In the genomic region with DNA sequence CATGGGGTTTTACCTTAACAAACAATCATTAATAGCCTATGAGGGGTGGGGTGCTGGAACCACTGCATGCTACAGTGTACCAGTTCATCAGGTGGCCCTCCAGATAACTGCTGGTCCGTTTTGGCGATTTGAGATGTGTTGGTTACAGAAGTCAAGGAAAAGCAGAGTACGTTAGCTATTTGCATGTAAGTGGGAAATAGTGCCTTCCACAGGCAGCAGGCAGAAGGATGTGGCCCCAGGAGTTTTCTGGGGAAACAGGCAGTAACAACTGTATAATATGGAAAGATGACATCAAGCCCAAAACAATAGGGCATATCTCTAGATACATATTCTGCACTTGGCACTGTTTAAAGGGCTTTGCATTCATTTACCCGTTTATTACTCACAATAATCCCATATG, we compare ENCODE assay signal across 18 cellular contexts.
DNase-seq lines count a peak whose midpoint lies in the region; ATAC-seq and TF ChIP-seq lines count a peak whose summit lies in the region.
"Had no signal": no experiment of that assay in that cellular context is flagged by ENCODE, and none has a peak within 500 bp of the region (broad histone marks: within the 10 kb centered on the region; RNA-seq: fewer than 3 reads in every experiment).

No MANE protein-coding gene starts in this region.

- no peak overlapping the region for H3K56ac ChIP-seq in H9 (ENCODE audit: insufficient read length, low read depth, low read length)

- no peaks in the 10 kb centered on the region for H3K23me2 ChIP-seq in H9 (ENCODE audit: insufficient read length, low read depth, low read length, poor library complexity, severe bottlenecking)

- CTCF ChIA-PET in WTC11 (lab: Charles Lee), result interaction anchor here (0.6 to 1.3 kb wide), 7 partner anchors 14 to 448 kb away, joined by 3 to 4 read pairs (median 4); no protein-coding TSS in a partner anchor

- H3K36me3 ChIP-seq in neural progenitor cell, result no peaks in the 10 kb centered on the region
- H3K36me3 ChIP-seq: BLaER1, HAP-1 had no signal

- DNase-seq in H9 (no peak), WTC11 (ENCODE audit: low spot score) (no peak), neural progenitor cell (ENCODE audit: low spot score) (no peak), 8988T (no peak)
- no peak for DNase-seq in activated T-cell treated with anti-CD3 and anti-CD28 coated beads, Interleukin-2, amount 50 U/mL, for 1 hour
- DNase-seq: AML-193; CD4-positive, alpha-beta memory T cell; DMS153; DMS79; GDM1; GM23248; KBM-7 had no signal

- H3K4me3 ChIP-seq in neural progenitor cell, result no peak overlapping the region
- H3K4me3 ChIP-seq: A549, BLaER1, GM23248, HAP-1 had no signal

- no peak overlapping the region for H2BK15ac ChIP-seq in H9 (ENCODE audit: low read depth, low read length)

- H3K4ac ChIP-seq in H9 (ENCODE audit: low read depth, low read length), result no peak overlapping the region

- H3K4me2 ChIP-seq in H9 (ENCODE audit: insufficient read depth, insufficient read length, low read length) (no peak overlapping the region), neural progenitor cell (no peak overlapping the region)
- H3K4me2 ChIP-seq: A549, BLaER1 had no signal

- H4K91ac ChIP-seq in H9 (ENCODE audit: insufficient read length, low read depth, low read length), result no peak overlapping the region

- H3K27me3 ChIP-seq in H9 (ENCODE audit: insufficient read depth, low read length) (no peaks in the 10 kb centered on the region), neural progenitor cell (no peaks in the 10 kb centered on the region)
- H3K27me3 ChIP-seq: BLaER1 had no signal

- H3K36me3 Mint-ChIP-seq in H9 (ENCODE audit: insufficient read depth in 1 of 3, low read depth in 3 of 3) (no peaks in the 10 kb centered on the region), WTC11 (no peaks in the 10 kb centered on the region), neural progenitor cell (no peaks in the 10 kb centered on the region)
- H3K36me3 Mint-ChIP-seq: CD14-positive monocyte; CD4-positive, alpha-beta memory T cell; IgD-negative memory B cell had no signal

- H4K20me1 ChIP-seq in H9 (ENCODE audit: control insufficient read depth, insufficient read depth, insufficient read length) (no peaks in the 10 kb centered on the region), neural progenitor cell (ENCODE audit: low read depth) (no peaks in the 10 kb centered on the region)
- H4K20me1 ChIP-seq: BLaER1 had no signal

- no peak overlapping the region for H3K14ac ChIP-seq in H9 (ENCODE audit: insufficient read depth, low read length)

- WGBS in H9 (ENCODE audit: extremely low coverage, insufficient read length, low lambda C conversion rate), result no CpG with 5 or more reads among the region's 4 CpGs

- H3K9me3 Mint-ChIP-seq in H9, result no peaks in the 10 kb centered on the region
- H3K9me3 Mint-ChIP-seq in WTC11, result no peaks in the 10 kb centered on the region
- H3K9me3 Mint-ChIP-seq in neural progenitor cell, result peaks cover 2% of the 10 kb centered on the region

- H3K27ac Mint-ChIP-seq in H9 (no peak overlapping the region), WTC11 (no peak overlapping the region), neural progenitor cell (no peak overlapping the region)
- H3K27ac Mint-ChIP-seq: CD14-positive monocyte; CD4-positive, alpha-beta memory T cell; IgD-negative memory B cell had no signal

- H3K4me3 Mint-ChIP-seq in H9 (no peak overlapping the region), WTC11 (no peak overlapping the region), neural progenitor cell (no peak overlapping the region)
- H3K4me3 Mint-ChIP-seq: CD14-positive monocyte; CD4-positive, alpha-beta memory T cell; IgD-negative memory B cell had no signal

- H3K27me3 Mint-ChIP-seq in H9 (ENCODE audit: low read depth) (no peaks in the 10 kb centered on the region), WTC11 (ENCODE audit: low read depth) (no peaks in the 10 kb centered on the region), neural progenitor cell (ENCODE audit: insufficient read depth, low read depth) (peaks cover 4% of the 10 kb centered on the region)

- H3K79me2 ChIP-seq in H9 (ENCODE audit: insufficient read depth, low read length) (no peaks in the 10 kb centered on the region), neural progenitor cell (ENCODE audit: low read depth) (no peaks in the 10 kb centered on the region)

- H3K27ac ChIP-seq in H9 (ENCODE audit: insufficient read length, low read depth, low read length), result no peak overlapping the region
- no peak overlapping the region for H3K27ac ChIP-seq in neural progenitor cell
- H3K27ac ChIP-seq: A549, BLaER1, GM23248 had no signal

- H2BK20ac ChIP-seq in H9 (ENCODE audit: low read depth, low read length, poor library complexity, severe bottlenecking), result no peak overlapping the region

- H3K4me1 ChIP-seq in H9 (ENCODE audit: insufficient read depth, low read length) (no peaks in the 10 kb centered on the region), neural progenitor cell (no peaks in the 10 kb centered on the region)
- H3K4me1 ChIP-seq: A549, HAP-1 had no signal

- TF ChIP-seq CTCF in H9 (conservative IDR thresholded peaks at IDR 0.05) (peak; percentile 51), WTC11 (IDR thresholded peaks at IDR 0.05) (0 out of 2 replicates have a peak, but pooled peaks have one; percentile 27), neural progenitor cell (IDR thresholded peaks at IDR 0.05) (peak; percentile 9)

- H3K4me1 Mint-ChIP-seq in H9, result peaks cover 6 to 9% of the 10 kb centered on the region in 2 experiments
- peaks cover 8% of the 10 kb centered on the region for H3K4me1 Mint-ChIP-seq in WTC11
- H3K4me1 Mint-ChIP-seq in neural progenitor cell, result no peaks in the 10 kb centered on the region
- H3K4me1 Mint-ChIP-seq: CD14-positive monocyte; CD4-positive, alpha-beta memory T cell; IgD-negative memory B cell had no signal

- POLR2A ChIA-PET in WTC11 (lab: Charles Lee), result no interaction called here

- H4K5ac ChIP-seq in H9 (ENCODE audit: insufficient read length, low read depth, low read length), result no peak overlapping the region

- no peak overlapping the region for H2BK5ac ChIP-seq in H9 (ENCODE audit: insufficient read length, low read length)

- no peaks in the 10 kb centered on the region for H3K79me1 ChIP-seq in H9 (ENCODE audit: insufficient read depth, low read depth, low read length, poor library complexity, severe bottlenecking)

- H3K9ac ChIP-seq in H9 (ENCODE audit: extremely low read depth, insufficient read length, low read length) (no peak overlapping the region), neural progenitor cell (no peak overlapping the region)
- H3K9ac ChIP-seq: BLaER1, GM23248 had no signal

- no peak overlapping the region for H3K18ac ChIP-seq in H9 (ENCODE audit: insufficient read length, low read depth, low read length)

- no peak overlapping the region for H4K8ac ChIP-seq in H9 (replicated peaks; ENCODE audit: insufficient read length, low read depth, low read length)

- H3T11ph ChIP-seq in H9 (ENCODE audit: low read length), result no peak overlapping the region

- H3F3A ChIP-seq in neural progenitor cell (ENCODE audit: low read depth), result no peaks in the 10 kb centered on the region

- H2AFZ ChIP-seq in H9 (ENCODE audit: low read length) (no peak overlapping the region), neural progenitor cell (replicated peaks) (no peak overlapping the region)
- H2AFZ ChIP-seq: GM23248 had no signal

- no peak overlapping the region for H3K23ac ChIP-seq in H9 (ENCODE audit: insufficient read length, low read depth, low read length)

- ATAC-seq in WTC11, result peak; percentile 22; the same call in 1 of the 2 replicates
- no peak for ATAC-seq in HG02840 (IDR thresholded peaks at IDR 0.05; ENCODE audit: low FRiP score, unreplicated experiment)
- ATAC-seq: A549 had no signal

- H3K9me3 ChIP-seq in H9 (ENCODE audit: control insufficient read depth, low read depth, low read length), result no peaks in the 10 kb centered on the region
- no peaks in the 10 kb centered on the region for H3K9me3 ChIP-seq in neural progenitor cell (ENCODE audit: low read depth)
- H3K9me3 ChIP-seq: A549, BLaER1, HAP-1 had no signal

- H2BK12ac ChIP-seq in H9 (ENCODE audit: insufficient read length, low read depth, low read length), result no peak overlapping the region

- no peak overlapping the region for H2AK5ac ChIP-seq in H9 (ENCODE audit: insufficient read length, low read length)

- no peak overlapping the region for H2BK120ac ChIP-seq in H9 (ENCODE audit: low read depth, low read length, poor library complexity, severe bottlenecking)

TF ChIP-seq in WTC11, 78 proteins besides CTCF, POLR2A, EP300 and RAD21 (continues in another document):
- TF ChIP-seq, protein P1, sequence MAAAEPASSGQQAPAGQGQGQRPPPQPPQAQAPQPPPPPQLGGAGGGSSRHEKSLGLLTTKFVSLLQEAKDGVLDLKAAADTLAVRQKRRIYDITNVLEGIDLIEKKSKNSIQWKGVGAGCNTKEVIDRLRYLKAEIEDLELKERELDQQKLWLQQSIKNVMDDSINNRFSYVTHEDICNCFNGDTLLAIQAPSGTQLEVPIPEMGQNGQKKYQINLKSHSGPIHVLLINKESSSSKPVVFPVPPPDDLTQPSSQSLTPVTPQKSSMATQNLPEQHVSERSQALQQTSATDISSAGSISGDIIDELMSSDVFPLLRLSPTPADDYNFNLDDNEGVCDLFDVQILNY (CRISPR knock-in tag; IDR thresholded peaks at IDR 0.05), result no peak
- TF ChIP-seq ELF4 (CRISPR knock-in tag; IDR thresholded peaks at IDR 0.05; ENCODE audit: low read depth) (no peak), TEAD4 (CRISPR knock-in tag; IDR thresholded peaks at IDR 0.05) (no peak), ERG (CRISPR knock-in tag; IDR thresholded peaks at IDR 0.05) (no peak)
- TF ChIP-seq, protein P2, sequence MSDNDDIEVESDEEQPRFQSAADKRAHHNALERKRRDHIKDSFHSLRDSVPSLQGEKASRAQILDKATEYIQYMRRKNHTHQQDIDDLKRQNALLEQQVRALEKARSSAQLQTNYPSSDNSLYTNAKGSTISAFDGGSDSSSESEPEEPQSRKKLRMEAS (CRISPR knock-in tag; IDR thresholded peaks at IDR 0.05), result no peak
